Comparison of ENCODE assay signal across 8 cellular contexts in genomic region chr15:40565333-40566238, GRCh38. TPM values are rescaled to one million over a fixed set of nuclear protein-coding genes. Genes with fewer than 3 reads are reported as not detected.
DNase-seq lines count a peak whose midpoint lies in the region; ATAC-seq, FAIRE-seq and TF ChIP-seq lines count a peak whose summit lies in the region.

No MANE protein-coding gene starts in this region.

- DNase-seq in T-helper 2 cell treated with Interferon-gamma antibody and Interleukin-4, amounts not matched to agents 5 μg/mL and 100 μg/mL, for 36 hours (ENCODE audit: low spot score): no peak
- DNase-seq in T-helper 2 cell (no peak), keratinocyte (ENCODE audit: low read depth, low spot score) (no peak), testis (no peak), GM19238 (ENCODE audit: insufficient read length, low spot score) (no peak), DMS153 treated with DMSO at 0.1 percent for 48 hours (lab: John Stamatoyannopoulos, UW; ENCODE audit: unreplicated experiment) (no peak)
- no peak for DNase-seq in activated naive CD4-positive, alpha-beta T cell treated with anti-CD3 and anti-CD28 coated beads, Interleukin-2, amount 50 U/mL, for 72 hours (ENCODE audit: low spot score in 2 of 2)

- H3K4me1 Mint-ChIP-seq in T-helper 2 cell treated with Interferon-gamma antibody and Interleukin-4, amounts not matched to agents 5 μg/mL and 100 μg/mL, for 36 hours (ENCODE audit: low read depth): peaks cover 37% of the 10 kb centered on the region

- TF ChIP-seq CTCF in keratinocyte (optimal IDR thresholded peaks at IDR 0.05 in 1 of 3, IDR thresholded peaks at IDR 0.05 in 1 of 3, conservative IDR thresholded peaks at IDR 0.05 in 1 of 3; ENCODE audit: extremely low read depth in 1 of 3, insufficient read depth in 2 of 3, low read length in 3 of 3) (no peak), testis (IDR thresholded peaks at IDR 0.05) (no peak)

- H3K9me1 ChIP-seq in keratinocyte (ENCODE audit: control insufficient read depth, extremely low read depth, insufficient read depth, low read length): no peaks in the 10 kb centered on the region

- H3K4me1 ChIP-seq in keratinocyte (ENCODE audit: control insufficient read depth, extremely low read depth, insufficient read depth, low read length) (peaks cover 13% of the 10 kb centered on the region), testis (peaks cover 30% of the 10 kb centered on the region)

- dilution Hi-C loops in keratinocyte (cut with MboI; ENCODE audit: extremely low pct_ligation_motif_present, low sequenced_read_pairs): no loop called here

- H3K27ac Mint-ChIP-seq in T-helper 2 cell treated with Interferon-gamma antibody and Interleukin-4, amounts not matched to agents 5 μg/mL and 100 μg/mL, for 36 hours: peak overlapping the region; percentile 98
- H3K27ac Mint-ChIP-seq in activated naive CD4-positive, alpha-beta T cell treated with anti-CD3 and anti-CD28 coated beads, Interleukin-2, amount 50 U/mL, for 72 hours: peak overlapping the region; percentile 96 to 97

- H2AFZ ChIP-seq in keratinocyte (ENCODE audit: control insufficient read depth, low read length): peak overlapping the region; percentile 93

- H3K27ac ChIP-seq in keratinocyte (ENCODE audit: control insufficient read depth, insufficient read depth, low read length): peak overlapping the region; percentile 79
- peak overlapping the region in 1 of 2 donors; percentile 25 for H3K27ac ChIP-seq in testis

- H3K4me3 ChIP-seq in keratinocyte (ENCODE audit: control insufficient read depth in 2 of 3, extremely low read depth in 1 of 3, insufficient read depth in 2 of 3, low read depth in 1 of 3, low read length in 3 of 3): peak overlapping the region; percentile 72 to 93 (median 86)
- H3K4me3 ChIP-seq in testis: peak overlapping the region; percentile 73 to 74

- TF ChIP-seq POLR2A in testis (IDR thresholded peaks at IDR 0.05): no peak

- peak overlapping the region; percentile 87 for H3K9ac ChIP-seq in keratinocyte (ENCODE audit: control insufficient read depth, extremely low read depth, insufficient read depth, low read length)

- FAIRE-seq in keratinocyte (lab: Jason Lieb, UNC): no peak

- H3K36me3 ChIP-seq in keratinocyte (ENCODE audit: control insufficient read depth in 2 of 2, extremely low read depth in 1 of 2, insufficient read depth in 2 of 2, low read length in 2 of 2) (peaks cover 0 to 5% of the 10 kb centered on the region in 2 experiments), testis (ENCODE audit: low read depth, missing control alignments) (no peaks in the 10 kb centered on the region)

- H3K27me3 Mint-ChIP-seq in T-helper 2 cell treated with Interferon-gamma antibody and Interleukin-4, amounts not matched to agents 5 μg/mL and 100 μg/mL, for 36 hours (ENCODE audit: low read depth): no peaks in the 10 kb centered on the region

- no peaks in the 10 kb centered on the region for H3K9me3 Mint-ChIP-seq in T-helper 2 cell treated with Interferon-gamma antibody and Interleukin-4, amounts not matched to agents 5 μg/mL and 100 μg/mL, for 36 hours
- no peaks in the 10 kb centered on the region for H3K9me3 Mint-ChIP-seq in activated naive CD4-positive, alpha-beta T cell treated with anti-CD3 and anti-CD28 coated beads, Interleukin-2, amount 50 U/mL, for 72 hours

- no peak for ATAC-seq in activated naive CD4-positive, alpha-beta T cell treated with anti-CD3 and anti-CD28 coated beads, Interleukin-2, amount 50 U/mL, for 72 hours
- ATAC-seq in HG02852 (IDR thresholded peaks at IDR 0.05; ENCODE audit: unreplicated experiment): no peak

- WGBS in testis, 2 donors: 34 to 38% methylated on average over 18 to 19 of the region's 20 CpGs

- no peaks in the 10 kb centered on the region for H3K9me3 ChIP-seq in keratinocyte (ENCODE audit: control insufficient read depth, low read depth, low read length)
- H3K9me3 ChIP-seq in testis: no peaks in the 10 kb centered on the region

- intact Hi-C loops in testis (cut with DNase I; ENCODE audit: low total_unique reads): no loop called here

- H4K20me1 ChIP-seq in keratinocyte (ENCODE audit: control insufficient read depth, extremely low read depth, insufficient read depth, low read length): no peaks in the 10 kb centered on the region

- peak overlapping the region; percentile 74 for H3K4me2 ChIP-seq in keratinocyte (ENCODE audit: control insufficient read depth, extremely low read depth, insufficient read depth, low read depth, low read length)

- peaks cover 2% of the 10 kb centered on the region for H3K36me3 Mint-ChIP-seq in T-helper 2 cell treated with Interferon-gamma antibody and Interleukin-4, amounts not matched to agents 5 μg/mL and 100 μg/mL, for 36 hours (ENCODE audit: low read depth)
- H3K36me3 Mint-ChIP-seq in activated naive CD4-positive, alpha-beta T cell treated with anti-CD3 and anti-CD28 coated beads, Interleukin-2, amount 50 U/mL, for 72 hours: peaks cover 7 to 9% of the 10 kb centered on the region in 2 donors

- H3K27me3 ChIP-seq in keratinocyte (ENCODE audit: control insufficient read depth, extremely low read depth, insufficient read depth, low read length) (no peaks in the 10 kb centered on the region), testis (no peaks in the 10 kb centered on the region)

- H3K4me3 Mint-ChIP-seq in T-helper 2 cell treated with Interferon-gamma antibody and Interleukin-4, amounts not matched to agents 5 μg/mL and 100 μg/mL, for 36 hours: peak overlapping the region; percentile 94

- H3K79me2 ChIP-seq in keratinocyte (ENCODE audit: control insufficient read depth, insufficient read depth, low read length): peaks cover 30% of the 10 kb centered on the region

RNA-seq across cellular contexts. Expression of gene CCDC32, which starts 0.7 kb away (rescaled TPM):
- total RNA-seq in activated naive CD4-positive, alpha-beta T cell treated with anti-CD3 and anti-CD28 coated beads, Interleukin-2, amount 50 U/mL, for 72 hours: 10 to 100 TPM; 24.1 to 25.0 TPM
- polyA plus RNA-seq in keratinocyte (9.7 to 24.6 TPM (median 18.0 TPM) in 3 replicates), testis (ENCODE audit: insufficient read depth, low read depth, low replicate concordance) (18.3 TPM)
- 21.9 TPM for polyA plus RNA-seq in keratinocyte (2011; ENCODE audit: low read depth)
- polyA plus RNA-seq in keratinocyte (2011; cell fraction: cytosol; rRNA removed): 8.3 and 18.8 TPM in 2 replicates
- polyA plus RNA-seq in keratinocyte (2011; cell fraction: nucleus; rRNA removed): 10.8 and 11.0 TPM in 2 replicates
- 15.5 and 21.8 TPM in 2 replicates for polyA plus RNA-seq in keratinocyte (2012; ENCODE audit: low replicate concordance)
- 2.1 to 16.1 TPM (median 12.2 TPM) in 3 replicates for polyA minus RNA-seq in keratinocyte
- polyA minus RNA-seq in keratinocyte (2011; cell fraction: cytosol; rRNA and poly(A)+ RNA removed): 15.5 TPM
- polyA minus RNA-seq in keratinocyte (2011; cell fraction: nucleus; rRNA and poly(A)+ RNA removed): 6.5 and 8.7 TPM in 2 replicates
- 10 to 100 TPM; 13.9 to 19.4 TPM for total RNA-seq in testis

RNA-seq across cellular contexts. Expression of gene RPUSD2, which starts 3.5 kb away (rescaled TPM):
- total RNA-seq in activated naive CD4-positive, alpha-beta T cell treated with anti-CD3 and anti-CD28 coated beads, Interleukin-2, amount 50 U/mL, for 72 hours: 10 to 100 TPM; 10.1 to 12.7 TPM
- polyA plus RNA-seq in keratinocyte: 8.0 to 10.1 TPM (median 8.6 TPM) in 3 replicates
- polyA plus RNA-seq in keratinocyte (2011; ENCODE audit: low read depth): 4.1 TPM
- 3.7 and 5.6 TPM in 2 replicates for polyA plus RNA-seq in keratinocyte (2011; cell fraction: cytosol; rRNA removed)
- polyA plus RNA-seq in keratinocyte (2011; cell fraction: nucleus; rRNA removed): 8.8 and 9.1 TPM in 2 replicates
- 7.0 and 9.0 TPM in 2 replicates for polyA plus RNA-seq in keratinocyte (2012; ENCODE audit: low replicate concordance)
- 7.3 to 13.7 TPM (median 13.4 TPM) in 3 replicates for polyA minus RNA-seq in keratinocyte
- polyA minus RNA-seq in keratinocyte (2011; cell fraction: cytosol; rRNA and poly(A)+ RNA removed): 13.6 TPM
- polyA minus RNA-seq in keratinocyte (2011; cell fraction: nucleus; rRNA and poly(A)+ RNA removed): 7.8 and 8.3 TPM in 2 replicates
- total RNA-seq in testis: 10 to 100 TPM; 12.3 to 14.9 TPM
- polyA plus RNA-seq in testis (ENCODE audit: insufficient read depth, low read depth, low replicate concordance): 9.0 TPM

RNA-seq across cellular contexts. Expression of gene KNL1, which starts 28.5 kb away (rescaled TPM):
- 10 to 100 TPM; 29.0 to 36.9 TPM for total RNA-seq in activated naive CD4-positive, alpha-beta T cell treated with anti-CD3 and anti-CD28 coated beads, Interleukin-2, amount 50 U/mL, for 72 hours
- polyA plus RNA-seq in keratinocyte (1.2 to 6.9 TPM (median 4.7 TPM) in 3 replicates), testis (ENCODE audit: insufficient read depth, low read depth, low replicate concordance) (28.7 TPM)
- 2.1 TPM for polyA plus RNA-seq in keratinocyte (2011; ENCODE audit: low read depth)
- 0.60 and 2.1 TPM in 2 replicates for polyA plus RNA-seq in keratinocyte (2011; cell fraction: cytosol; rRNA removed)
- polyA plus RNA-seq in keratinocyte (2011; cell fraction: nucleus; rRNA removed): 3.1 and 6.8 TPM in 2 replicates
- polyA plus RNA-seq in keratinocyte (2012; ENCODE audit: low replicate concordance): 0.13 and 4.6 TPM in 2 replicates
- polyA minus RNA-seq in keratinocyte: 1.0 to 17.0 TPM (median 1.5 TPM) in 3 replicates
- polyA minus RNA-seq in keratinocyte (2011; cell fraction: cytosol; rRNA and poly(A)+ RNA removed): 0.96 TPM
- 3.1 and 6.4 TPM in 2 replicates for polyA minus RNA-seq in keratinocyte (2011; cell fraction: nucleus; rRNA and poly(A)+ RNA removed)
- total RNA-seq in testis: 10 to 100 TPM; 50.9 to 66.0 TPM
